1 cellular context compared by ENCODE assay signal in genomic region chr19:18290250-18291018, GRCh38.
A peak's percentile ranks its signal among the peaks of the same experiment; 100 is the strongest.
TF ChIP-seq lines count a peak whose summit lies in the region.

No MANE protein-coding gene starts in this region.

TF ChIP-seq in GM12878, 131 proteins besides CTCF, POLR2A, EP300 and RAD21 (continues in another document):
- peak; percentile 86 for TF ChIP-seq ATF7 (IDR thresholded peaks at IDR 0.05; ENCODE audit: low read depth)
- peak; percentile 20; the same call in 1 of the 2 replicates for TF ChIP-seq HDGF (IDR thresholded peaks at IDR 0.05)
- no peak for TF ChIP-seq KLF5 (IDR thresholded peaks at IDR 0.05; ENCODE audit: partially characterized antibody)
- peak; percentile 79 for TF ChIP-seq GATAD2B (conservative IDR thresholded peaks at IDR 0.05; ENCODE audit: low read depth)
- peak; percentile 67 to 88 for TF ChIP-seq BHLHE40 (IDR thresholded peaks at IDR 0.05; ENCODE audit: borderline replicate concordance in 1 of 2, low read depth in 2 of 2, low read length in 1 of 2)
- TF ChIP-seq PAX5 (IDR thresholded peaks at IDR 0.05; ENCODE audit: borderline replicate concordance, low read depth, low read length): peak; percentile 92
- 0 out of 2 replicates have a peak, but pooled peaks have one; percentile 81 for TF ChIP-seq ZBED1 (IDR thresholded peaks at IDR 0.05; ENCODE audit: borderline replicate concordance)
- TF ChIP-seq PKNOX1 (IDR thresholded peaks at IDR 0.05): peak; percentile 49; the same call in 1 of the 2 replicates
- TF ChIP-seq TCF12 (IDR thresholded peaks at IDR 0.05; ENCODE audit: low read depth, low read length): peak; percentile 94
- no peak for TF ChIP-seq YBX1 (IDR thresholded peaks at IDR 0.05)
- peak; percentile 63; the same call in 1 of the 2 replicates for TF ChIP-seq ZNF687 (IDR thresholded peaks at IDR 0.05)
- no peak for TF ChIP-seq CHD4 (IDR thresholded peaks at IDR 0.05)
- TF ChIP-seq, protein P1, sequence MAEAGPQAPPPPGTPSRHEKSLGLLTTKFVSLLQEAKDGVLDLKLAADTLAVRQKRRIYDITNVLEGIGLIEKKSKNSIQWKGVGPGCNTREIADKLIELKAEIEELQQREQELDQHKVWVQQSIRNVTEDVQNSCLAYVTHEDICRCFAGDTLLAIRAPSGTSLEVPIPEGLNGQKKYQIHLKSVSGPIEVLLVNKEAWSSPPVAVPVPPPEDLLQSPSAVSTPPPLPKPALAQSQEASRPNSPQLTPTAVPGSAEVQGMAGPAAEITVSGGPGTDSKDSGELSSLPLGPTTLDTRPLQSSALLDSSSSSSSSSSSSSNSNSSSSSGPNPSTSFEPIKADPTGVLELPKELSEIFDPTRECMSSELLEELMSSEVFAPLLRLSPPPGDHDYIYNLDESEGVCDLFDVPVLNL (IDR thresholded peaks at IDR 0.05; ENCODE audit: low read depth, low read length): no peak
- TF ChIP-seq, protein P2, sequence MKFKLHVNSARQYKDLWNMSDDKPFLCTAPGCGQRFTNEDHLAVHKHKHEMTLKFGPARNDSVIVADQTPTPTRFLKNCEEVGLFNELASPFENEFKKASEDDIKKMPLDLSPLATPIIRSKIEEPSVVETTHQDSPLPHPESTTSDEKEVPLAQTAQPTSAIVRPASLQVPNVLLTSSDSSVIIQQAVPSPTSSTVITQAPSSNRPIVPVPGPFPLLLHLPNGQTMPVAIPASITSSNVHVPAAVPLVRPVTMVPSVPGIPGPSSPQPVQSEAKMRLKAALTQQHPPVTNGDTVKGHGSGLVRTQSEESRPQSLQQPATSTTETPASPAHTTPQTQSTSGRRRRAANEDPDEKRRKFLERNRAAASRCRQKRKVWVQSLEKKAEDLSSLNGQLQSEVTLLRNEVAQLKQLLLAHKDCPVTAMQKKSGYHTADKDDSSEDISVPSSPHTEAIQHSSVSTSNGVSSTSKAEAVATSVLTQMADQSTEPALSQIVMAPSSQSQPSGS (IDR thresholded peaks at IDR 0.05; ENCODE audit: low read length): peak; percentile 67; the same call in 1 of the 2 replicates
- TF ChIP-seq, protein P3, sequence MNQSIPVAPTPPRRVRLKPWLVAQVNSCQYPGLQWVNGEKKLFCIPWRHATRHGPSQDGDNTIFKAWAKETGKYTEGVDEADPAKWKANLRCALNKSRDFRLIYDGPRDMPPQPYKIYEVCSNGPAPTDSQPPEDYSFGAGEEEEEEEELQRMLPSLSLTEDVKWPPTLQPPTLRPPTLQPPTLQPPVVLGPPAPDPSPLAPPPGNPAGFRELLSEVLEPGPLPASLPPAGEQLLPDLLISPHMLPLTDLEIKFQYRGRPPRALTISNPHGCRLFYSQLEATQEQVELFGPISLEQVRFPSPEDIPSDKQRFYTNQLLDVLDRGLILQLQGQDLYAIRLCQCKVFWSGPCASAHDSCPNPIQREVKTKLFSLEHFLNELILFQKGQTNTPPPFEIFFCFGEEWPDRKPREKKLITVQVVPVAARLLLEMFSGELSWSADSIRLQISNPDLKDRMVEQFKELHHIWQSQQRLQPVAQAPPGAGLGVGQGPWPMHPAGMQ (IDR thresholded peaks at IDR 0.05; ENCODE audit: borderline replicate concordance): 0 out of 2 replicates have a peak, but pooled peaks have one; percentile 26
- peak; percentile 90 for TF ChIP-seq MEF2A (IDR thresholded peaks at IDR 0.05; ENCODE audit: insufficient read depth, low read depth, low read length)
- TF ChIP-seq, protein P4, sequence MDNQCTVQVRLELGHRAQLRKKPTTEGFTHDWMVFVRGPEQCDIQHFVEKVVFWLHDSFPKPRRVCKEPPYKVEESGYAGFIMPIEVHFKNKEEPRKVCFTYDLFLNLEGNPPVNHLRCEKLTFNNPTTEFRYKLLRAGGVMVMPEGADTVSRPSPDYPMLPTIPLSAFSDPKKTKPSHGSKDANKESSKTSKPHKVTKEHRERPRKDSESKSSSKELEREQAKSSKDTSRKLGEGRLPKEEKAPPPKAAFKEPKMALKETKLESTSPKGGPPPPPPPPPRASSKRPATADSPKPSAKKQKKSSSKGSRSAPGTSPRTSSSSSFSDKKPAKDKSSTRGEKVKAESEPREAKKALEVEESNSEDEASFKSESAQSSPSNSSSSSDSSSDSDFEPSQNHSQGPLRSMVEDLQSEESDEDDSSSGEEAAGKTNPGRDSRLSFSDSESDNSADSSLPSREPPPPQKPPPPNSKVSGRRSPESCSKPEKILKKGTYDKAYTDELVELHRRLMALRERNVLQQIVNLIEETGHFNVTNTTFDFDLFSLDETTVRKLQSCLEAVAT (IDR thresholded peaks at IDR 0.05): peak; percentile 69; the same call in 1 of the 2 replicates
- TF ChIP-seq ZNF384 (IDR thresholded peaks at IDR 0.05; ENCODE audit: borderline replicate concordance, low read depth, low read length): no peak
- TF ChIP-seq EGR1 (IDR thresholded peaks at IDR 0.05; ENCODE audit: borderline replicate concordance in 1 of 2, low read depth in 2 of 2, low read length in 2 of 2): peak; percentile 69 to 98
- TF ChIP-seq, protein P5, sequence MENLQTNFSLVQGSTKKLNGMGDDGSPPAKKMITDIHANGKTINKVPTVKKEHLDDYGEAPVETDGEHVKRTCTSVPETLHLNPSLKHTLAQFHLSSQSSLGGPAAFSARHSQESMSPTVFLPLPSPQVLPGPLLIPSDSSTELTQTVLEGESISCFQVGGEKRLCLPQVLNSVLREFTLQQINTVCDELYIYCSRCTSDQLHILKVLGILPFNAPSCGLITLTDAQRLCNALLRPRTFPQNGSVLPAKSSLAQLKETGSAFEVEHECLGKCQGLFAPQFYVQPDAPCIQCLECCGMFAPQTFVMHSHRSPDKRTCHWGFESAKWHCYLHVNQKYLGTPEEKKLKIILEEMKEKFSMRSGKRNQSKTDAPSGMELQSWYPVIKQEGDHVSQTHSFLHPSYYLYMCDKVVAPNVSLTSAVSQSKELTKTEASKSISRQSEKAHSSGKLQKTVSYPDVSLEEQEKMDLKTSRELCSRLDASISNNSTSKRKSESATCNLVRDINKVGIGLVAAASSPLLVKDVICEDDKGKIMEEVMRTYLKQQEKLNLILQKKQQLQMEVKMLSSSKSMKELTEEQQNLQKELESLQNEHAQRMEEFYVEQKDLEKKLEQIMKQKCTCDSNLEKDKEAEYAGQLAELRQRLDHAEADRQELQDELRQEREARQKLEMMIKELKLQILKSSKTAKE (IDR thresholded peaks at IDR 0.05; ENCODE audit: low read depth, poor library complexity, severe bottlenecking): peak; percentile 88
- TF ChIP-seq POU2F2 (IDR thresholded peaks at IDR 0.05; ENCODE audit: borderline replicate concordance, low read depth, low read length): peak; percentile 52; the same call in 2 of the 3 replicates
- 0 out of 2 replicates have a peak, but pooled peaks have one; percentile 30 for TF ChIP-seq YY1 (IDR thresholded peaks at IDR 0.05; ENCODE audit: low read depth, low read length)
- peak; percentile 43; the same call in 1 of the 2 replicates for TF ChIP-seq BMI1 (IDR thresholded peaks at IDR 0.05; ENCODE audit: borderline replicate concordance)
- 0 out of 4 replicates have a peak, but pooled peaks of 1 of the 2 experiments have one; percentile 6 for TF ChIP-seq SRF (IDR thresholded peaks at IDR 0.05; ENCODE audit: low read depth in 2 of 2, low read length in 2 of 2)
- peak; percentile 73; the same call in 1 of the 2 replicates for TF ChIP-seq MYB (IDR thresholded peaks at IDR 0.05; ENCODE audit: borderline replicate concordance, low read depth, low read length)
- TF ChIP-seq IKZF1 (conservative IDR thresholded peaks at IDR 0.05): peak; percentile 94
- TF ChIP-seq SP1 (IDR thresholded peaks at IDR 0.05; ENCODE audit: low read depth, low read length): peak; percentile 92
- 0 out of 2 replicates have a peak, but pooled peaks have one; percentile 12 for TF ChIP-seq IRF4 (IDR thresholded peaks at IDR 0.05; ENCODE audit: low read depth, low read length)
- TF ChIP-seq CREB1 (IDR thresholded peaks at IDR 0.05; ENCODE audit: low read depth): peak; percentile 76
- TF ChIP-seq, protein P6, sequence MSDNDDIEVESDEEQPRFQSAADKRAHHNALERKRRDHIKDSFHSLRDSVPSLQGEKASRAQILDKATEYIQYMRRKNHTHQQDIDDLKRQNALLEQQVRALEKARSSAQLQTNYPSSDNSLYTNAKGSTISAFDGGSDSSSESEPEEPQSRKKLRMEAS (IDR thresholded peaks at IDR 0.05; ENCODE audit: low read depth, low read length): no peak
- TF ChIP-seq DPF2 (IDR thresholded peaks at IDR 0.05): peak; percentile 99
- no peak for TF ChIP-seq KDM1A (IDR thresholded peaks at IDR 0.05; ENCODE audit: borderline replicate concordance)
- TF ChIP-seq NR2F1 (conservative IDR thresholded peaks at IDR 0.05): peak; percentile 76
- TF ChIP-seq, protein P7, sequence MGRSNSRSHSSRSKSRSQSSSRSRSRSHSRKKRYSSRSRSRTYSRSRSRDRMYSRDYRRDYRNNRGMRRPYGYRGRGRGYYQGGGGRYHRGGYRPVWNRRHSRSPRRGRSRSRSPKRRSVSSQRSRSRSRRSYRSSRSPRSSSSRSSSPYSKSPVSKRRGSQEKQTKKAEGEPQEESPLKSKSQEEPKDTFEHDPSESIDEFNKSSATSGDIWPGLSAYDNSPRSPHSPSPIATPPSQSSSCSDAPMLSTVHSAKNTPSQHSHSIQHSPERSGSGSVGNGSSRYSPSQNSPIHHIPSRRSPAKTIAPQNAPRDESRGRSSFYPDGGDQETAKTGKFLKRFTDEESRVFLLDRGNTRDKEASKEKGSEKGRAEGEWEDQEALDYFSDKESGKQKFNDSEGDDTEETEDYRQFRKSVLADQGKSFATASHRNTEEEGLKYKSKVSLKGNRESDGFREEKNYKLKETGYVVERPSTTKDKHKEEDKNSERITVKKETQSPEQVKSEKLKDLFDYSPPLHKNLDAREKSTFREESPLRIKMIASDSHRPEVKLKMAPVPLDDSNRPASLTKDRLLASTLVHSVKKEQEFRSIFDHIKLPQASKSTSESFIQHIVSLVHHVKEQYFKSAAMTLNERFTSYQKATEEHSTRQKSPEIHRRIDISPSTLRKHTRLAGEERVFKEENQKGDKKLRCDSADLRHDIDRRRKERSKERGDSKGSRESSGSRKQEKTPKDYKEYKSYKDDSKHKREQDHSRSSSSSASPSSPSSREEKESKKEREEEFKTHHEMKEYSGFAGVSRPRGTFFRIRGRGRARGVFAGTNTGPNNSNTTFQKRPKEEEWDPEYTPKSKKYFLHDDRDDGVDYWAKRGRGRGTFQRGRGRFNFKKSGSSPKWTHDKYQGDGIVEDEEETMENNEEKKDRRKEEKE (IDR thresholded peaks at IDR 0.05): no peak
- TF ChIP-seq, protein P8, sequence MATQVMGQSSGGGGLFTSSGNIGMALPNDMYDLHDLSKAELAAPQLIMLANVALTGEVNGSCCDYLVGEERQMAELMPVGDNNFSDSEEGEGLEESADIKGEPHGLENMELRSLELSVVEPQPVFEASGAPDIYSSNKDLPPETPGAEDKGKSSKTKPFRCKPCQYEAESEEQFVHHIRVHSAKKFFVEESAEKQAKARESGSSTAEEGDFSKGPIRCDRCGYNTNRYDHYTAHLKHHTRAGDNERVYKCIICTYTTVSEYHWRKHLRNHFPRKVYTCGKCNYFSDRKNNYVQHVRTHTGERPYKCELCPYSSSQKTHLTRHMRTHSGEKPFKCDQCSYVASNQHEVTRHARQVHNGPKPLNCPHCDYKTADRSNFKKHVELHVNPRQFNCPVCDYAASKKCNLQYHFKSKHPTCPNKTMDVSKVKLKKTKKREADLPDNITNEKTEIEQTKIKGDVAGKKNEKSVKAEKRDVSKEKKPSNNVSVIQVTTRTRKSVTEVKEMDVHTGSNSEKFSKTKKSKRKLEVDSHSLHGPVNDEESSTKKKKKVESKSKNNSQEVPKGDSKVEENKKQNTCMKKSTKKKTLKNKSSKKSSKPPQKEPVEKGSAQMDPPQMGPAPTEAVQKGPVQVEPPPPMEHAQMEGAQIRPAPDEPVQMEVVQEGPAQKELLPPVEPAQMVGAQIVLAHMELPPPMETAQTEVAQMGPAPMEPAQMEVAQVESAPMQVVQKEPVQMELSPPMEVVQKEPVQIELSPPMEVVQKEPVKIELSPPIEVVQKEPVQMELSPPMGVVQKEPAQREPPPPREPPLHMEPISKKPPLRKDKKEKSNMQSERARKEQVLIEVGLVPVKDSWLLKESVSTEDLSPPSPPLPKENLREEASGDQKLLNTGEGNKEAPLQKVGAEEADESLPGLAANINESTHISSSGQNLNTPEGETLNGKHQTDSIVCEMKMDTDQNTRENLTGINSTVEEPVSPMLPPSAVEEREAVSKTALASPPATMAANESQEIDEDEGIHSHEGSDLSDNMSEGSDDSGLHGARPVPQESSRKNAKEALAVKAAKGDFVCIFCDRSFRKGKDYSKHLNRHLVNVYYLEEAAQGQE (IDR thresholded peaks at IDR 0.05; ENCODE audit: low read depth, low read length): peak; percentile 33; the same call in 1 of the 2 replicates
